Comparison of ENCODE assay signal across 18 cellular contexts in the genomic region with DNA sequence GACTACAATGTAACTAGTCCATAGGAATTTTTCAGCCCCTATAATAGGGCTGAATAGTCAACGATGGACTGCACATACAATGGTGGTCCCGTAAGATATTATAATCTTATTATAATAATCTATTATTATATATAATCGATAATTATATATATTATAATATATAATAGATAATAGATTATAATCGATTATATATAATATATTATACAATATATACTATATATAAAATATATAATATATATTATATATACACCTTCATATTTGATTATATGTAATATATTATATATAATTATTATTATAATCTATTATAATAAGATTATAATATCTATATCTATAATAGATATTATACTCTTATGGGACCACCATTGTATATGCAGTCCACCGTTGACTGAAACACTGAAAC.
A peak's percentile ranks its signal among the peaks of the same experiment; 100 is the strongest.
DNase-seq lines count a peak whose midpoint lies in the region; ATAC-seq and FAIRE-seq lines count a peak whose summit lies in the region.
"Had no signal": no experiment of that assay in that cellular context is flagged by ENCODE, and none has a peak within 500 bp of the region (broad histone marks: within the 10 kb centered on the region; RNA-seq: fewer than 3 reads in every experiment).

No MANE protein-coding gene starts in this region.

- H3K4me3 Mint-ChIP-seq in stimulated activated naive CD8-positive, alpha-beta T cell treated with anti-CD3 and anti-CD28 coated beads, Interleukin-15, amount 100 ng/mL, for 72 hours: no peak overlapping the region
- H3K4me3 Mint-ChIP-seq: CD4-positive, alpha-beta memory T cell; GM23338; H9 had no signal

- H3K27me3 Mint-ChIP-seq in stimulated activated naive CD8-positive, alpha-beta T cell treated with anti-CD3 and anti-CD28 coated beads, Interleukin-15, amount 100 ng/mL, for 72 hours: no peaks in the 10 kb centered on the region
- H3K27me3 Mint-ChIP-seq: CD4-positive, alpha-beta memory T cell had no signal

- FAIRE-seq in G401.6 (lab: Jason Lieb, UNC) (peak; percentile 86), TTC549 (lab: Jason Lieb, UNC) (peak; percentile 33), frontal cortex (lab: Jason Lieb, UNC) (peak; percentile 63)
- FAIRE-seq: GM12892 had no signal

- no peaks in the 10 kb centered on the region for H3K9me3 Mint-ChIP-seq in stimulated activated naive CD8-positive, alpha-beta T cell treated with anti-CD3 and anti-CD28 coated beads, Interleukin-15, amount 100 ng/mL, for 72 hours
- H3K9me3 Mint-ChIP-seq: CD4-positive, alpha-beta memory T cell; GM23338; H9 had no signal

- H3K4me1 Mint-ChIP-seq in stimulated activated naive CD8-positive, alpha-beta T cell treated with anti-CD3 and anti-CD28 coated beads, Interleukin-15, amount 100 ng/mL, for 72 hours: peaks cover 15% of the 10 kb centered on the region

- no peak for DNase-seq in frontal cortex (ENCODE audit: low spot score in 2 of 2)
- no peak for DNase-seq in LoVo (ENCODE audit: low spot score)
- DNase-seq in stimulated activated naive CD8-positive, alpha-beta T cell treated with anti-CD3 and anti-CD28 coated beads, Interleukin-15, amount 100 ng/mL, for 72 hours: no peak
- no peak for DNase-seq in superior temporal gyrus (ENCODE audit: extremely low spot score)
- DNase-seq: 8988T; C1 segment of cervical spinal cord; Calu3; CD4-positive, alpha-beta memory T cell; COR-L47; DMS53; DMS79 treated with DMSO at 0.1 percent for 48 hours; H9 had no signal

- H3K27ac Mint-ChIP-seq in stimulated activated naive CD8-positive, alpha-beta T cell treated with anti-CD3 and anti-CD28 coated beads, Interleukin-15, amount 100 ng/mL, for 72 hours: no peak overlapping the region
- H3K27ac Mint-ChIP-seq: GM23338, H9 had no signal

- no peak for ATAC-seq in stimulated activated naive CD8-positive, alpha-beta T cell treated with anti-CD3 and anti-CD28 coated beads, Interleukin-15, amount 100 ng/mL, for 72 hours
- ATAC-seq in GM21367 (IDR thresholded peaks at IDR 0.05; ENCODE audit: unreplicated experiment): no peak
- ATAC-seq: GM23338, HCT116 had no signal
